13 cellular contexts compared by ENCODE assay signal in genomic region chrX:72069380-72070160, GRCh38.
DNase-seq lines count a peak whose midpoint lies in the region; ATAC-seq, FAIRE-seq and TF ChIP-seq lines count a peak whose summit lies in the region.
"Had no signal": no experiment of that assay in that cellular context is flagged by ENCODE, and none has a peak within 500 bp of the region (broad histone marks: within the 10 kb centered on the region; RNA-seq: fewer than 3 reads in every experiment).

No MANE protein-coding gene starts in this region.

- no peaks in the 10 kb centered on the region for H3K27me3 ChIP-seq in right atrium auricular region

- intact Hi-C loops in left cardiac atrium (cut with DNase I) = no loop called here
- intact Hi-C loops in natural killer cell (cut with micrococcal nuclease) = no loop called here

- no peaks in the 10 kb centered on the region for H3K36me3 ChIP-seq in right atrium auricular region
- H3K36me3 ChIP-seq: neutrophil had no signal

- H3K27ac Mint-ChIP-seq in central memory CD8-positive, alpha-beta T cell (ENCODE audit: low read depth) = no peak overlapping the region
- H3K27ac Mint-ChIP-seq in natural killer cell = peak overlapping the region in 1 of 2 donors; percentile 71
- no peak overlapping the region for H3K27ac Mint-ChIP-seq in activated T-cell treated with anti-CD3 and anti-CD28 coated beads, Interleukin-2, amount 50 U/mL, for 24 hours

- peaks cover 0 to 12% of the 10 kb centered on the region in 2 donors for H3K4me1 ChIP-seq in right atrium auricular region

- TF ChIP-seq CTCF in right atrium auricular region (IDR thresholded peaks at IDR 0.05) = no peak
- no peak for TF ChIP-seq CTCF in natural killer cell (IDR thresholded peaks at IDR 0.05)

- no peak overlapping the region for H3K27ac ChIP-seq in right atrium auricular region
- H3K27ac ChIP-seq: neutrophil had no signal

- H3K4me3 ChIP-seq in right atrium auricular region = peak overlapping the region in 1 of 2 donors; percentile 22

- peak overlapping the region; percentile 69 for H3K4me3 Mint-ChIP-seq in central memory CD8-positive, alpha-beta T cell
- peak overlapping the region; percentile 22 for H3K4me3 Mint-ChIP-seq in natural killer cell
- H3K4me3 Mint-ChIP-seq in activated T-cell treated with anti-CD3 and anti-CD28 coated beads, Interleukin-2, amount 50 U/mL, for 24 hours = no peak overlapping the region

- ATAC-seq in left cardiac atrium = peak; percentile 27 to 32
- no peak for ATAC-seq in central memory CD8-positive, alpha-beta T cell (replicated peaks; ENCODE audit: extremely low read depth, poor library complexity, severe bottlenecking)
- ATAC-seq in natural killer cell = peak in 1 of 3 donors; percentile 48
- ATAC-seq in GM18519 (IDR thresholded peaks at IDR 0.05; ENCODE audit: low FRiP score, unreplicated experiment) = no peak
- no peak for ATAC-seq in GM21717 (IDR thresholded peaks at IDR 0.05; ENCODE audit: unreplicated experiment)

- peak; percentile 69 for FAIRE-seq in urothelium cell line (lab: Jason Lieb, UNC)
- FAIRE-seq: G401.6, keratinocyte had no signal

- peaks cover 20% of the 10 kb centered on the region for H3K4me1 Mint-ChIP-seq in central memory CD8-positive, alpha-beta T cell
- H3K4me1 Mint-ChIP-seq in natural killer cell = peaks cover 0 to 9% of the 10 kb centered on the region in 2 donors
- H3K4me1 Mint-ChIP-seq in activated T-cell treated with anti-CD3 and anti-CD28 coated beads, Interleukin-2, amount 50 U/mL, for 24 hours (ENCODE audit: low read depth) = no peaks in the 10 kb centered on the region

- DNase-seq in left cardiac atrium (no peak), right atrium auricular region (ENCODE audit: low spot score) (no peak), natural killer cell (no peak), urothelium cell line (ENCODE audit: low spot score) (no peak)
- DNase-seq in central memory CD8-positive, alpha-beta T cell (ENCODE audit: low spot score in 2 of 2) = no peak
- DNase-seq in activated T-cell treated with anti-CD3 and anti-CD28 coated beads, Interleukin-2, amount 50 U/mL, for 24 hours = no peak
- DNase-seq: cortex of kidney, RPMI8226 had no signal

- no peaks in the 10 kb centered on the region for H3K9me3 ChIP-seq in right atrium auricular region
- H3K9me3 ChIP-seq: neutrophil had no signal

- peaks cover 75% of the 10 kb centered on the region for H3K27me3 Mint-ChIP-seq in central memory CD8-positive, alpha-beta T cell
- peaks cover 43 to 83% of the 10 kb centered on the region in 2 donors for H3K27me3 Mint-ChIP-seq in natural killer cell (ENCODE audit: low read depth in 2 of 2)
- H3K27me3 Mint-ChIP-seq in activated T-cell treated with anti-CD3 and anti-CD28 coated beads, Interleukin-2, amount 50 U/mL, for 24 hours = peaks cover 85% of the 10 kb centered on the region

- no peaks in the 10 kb centered on the region for H3K9me3 Mint-ChIP-seq in central memory CD8-positive, alpha-beta T cell
- no peaks in the 10 kb centered on the region for H3K9me3 Mint-ChIP-seq in natural killer cell
- H3K9me3 Mint-ChIP-seq in activated T-cell treated with anti-CD3 and anti-CD28 coated beads, Interleukin-2, amount 50 U/mL, for 24 hours = no peaks in the 10 kb centered on the region

- peaks cover 10% of the 10 kb centered on the region for H3K36me3 Mint-ChIP-seq in central memory CD8-positive, alpha-beta T cell (ENCODE audit: insufficient read depth)
- H3K36me3 Mint-ChIP-seq in natural killer cell = no peaks in the 10 kb centered on the region
- H3K36me3 Mint-ChIP-seq in activated T-cell treated with anti-CD3 and anti-CD28 coated beads, Interleukin-2, amount 50 U/mL, for 24 hours (ENCODE audit: low read depth) = no peaks in the 10 kb centered on the region

Comparison
In these comparisons a context has a peak if more than half of its experiments do, and no peak if none do; other contexts are left out.
1. ATAC-seq: peak in left cardiac atrium (2 of 2); none in central memory CD8-positive, alpha-beta T cell (single experiment), GM18519 (single experiment) and GM21717 (single experiment).